8 cellular contexts compared by ENCODE assay signal in genomic region chr9:126985870-126986498, GRCh38.
DNase-seq lines count a peak whose midpoint lies in the region; ATAC-seq and TF ChIP-seq lines count a peak whose summit lies in the region.

No MANE protein-coding gene starts in this region.

- no peak overlapping the region for H3K4me3 ChIP-seq in Loucy (ENCODE audit: low read length, poor library complexity, severe bottlenecking)
- no peak overlapping the region for H3K4me3 ChIP-seq in adrenal gland

- H4K20me1 ChIP-seq in Loucy (ENCODE audit: insufficient read depth, low read length, poor library complexity, severe bottlenecking): peaks cover 28% of the 10 kb centered on the region

- peak overlapping the region; percentile 54 for H3K4me2 ChIP-seq in Loucy (ENCODE audit: low read depth, low read length, poor library complexity, severe bottlenecking)

- no peaks in the 10 kb centered on the region for H3K79me2 ChIP-seq in Loucy (ENCODE audit: insufficient read depth, low read length)

- no peaks in the 10 kb centered on the region for H3F3A ChIP-seq in Loucy (ENCODE audit: low read depth)

- H3K4me1 ChIP-seq in Loucy (ENCODE audit: insufficient read depth, low read length, poor library complexity, severe bottlenecking) (peaks cover 11% of the 10 kb centered on the region), adrenal gland (replicated peaks in 1 of 2) (peaks cover 0 to 22% of the 10 kb centered on the region in 2 donors)

- peak; percentile 25; the same call in 1 of the 2 replicates for TF ChIP-seq CTCF in Loucy (conservative IDR thresholded peaks at IDR 0.05; ENCODE audit: low read length)
- no peak for TF ChIP-seq CTCF in adrenal gland (IDR thresholded peaks at IDR 0.05)

- peaks cover 13% of the 10 kb centered on the region for H3K9me3 Mint-ChIP-seq in T-helper 2 cell treated with Interferon-gamma antibody and Interleukin-4, amounts not matched to agents 5 μg/mL and 100 μg/mL, for 36 hours

- H3K9me3 ChIP-seq in Loucy (ENCODE audit: insufficient read depth, low read depth, low read length) (no peaks in the 10 kb centered on the region), adrenal gland (replicated peaks in 1 of 3) (no peaks in the 10 kb centered on the region)

- H3K4me3 Mint-ChIP-seq in T-helper 2 cell treated with Interferon-gamma antibody and Interleukin-4, amounts not matched to agents 5 μg/mL and 100 μg/mL, for 36 hours: peak overlapping the region; percentile 73

- H2AFZ ChIP-seq in Loucy (ENCODE audit: low read length): no peak overlapping the region

- H3K9ac ChIP-seq in Loucy (ENCODE audit: low read depth, low read length, poor library complexity, severe bottlenecking): no peak overlapping the region

- no peaks in the 10 kb centered on the region for H3K9me2 ChIP-seq in Loucy (replicated peaks; ENCODE audit: low read depth, low read length)

- intact Hi-C loops in adrenal gland (cut with DNase I): no loop called here
- intact Hi-C loops in left colon (cut with DNase I, micrococcal nuclease): no loop called here

- H3K36me3 ChIP-seq in Loucy (ENCODE audit: insufficient read depth, low read length): no peaks in the 10 kb centered on the region
- H3K36me3 ChIP-seq in adrenal gland (replicated peaks in 1 of 2): no peaks in the 10 kb centered on the region

- TF ChIP-seq POLR2A in adrenal gland (IDR thresholded peaks at IDR 0.05): no peak

- DNase-seq in AG20443 (ENCODE audit: low spot score) (peak; percentile 66), adrenal gland (peak in 6 of 7 donors; percentile 29 to 78 (median 58)), left colon (peak; percentile 83 to 84), NCI-H1436 (lab: John Stamatoyannopoulos, UW) (no peak)
- peak; percentile 85 for DNase-seq in T-helper 2 cell treated with Interferon-gamma antibody and Interleukin-4, amounts not matched to agents 5 μg/mL and 100 μg/mL, for 36 hours (ENCODE audit: low spot score)
- DNase-seq in stimulated activated CD8-positive, alpha-beta memory T cell treated with anti-CD3 and anti-CD28 coated beads, Interleukin-4, amount 100 ng/mL, for 24 hours (ENCODE audit: low read depth): peak; percentile 69

- peaks cover 20% of the 10 kb centered on the region for H3K36me3 Mint-ChIP-seq in T-helper 2 cell treated with Interferon-gamma antibody and Interleukin-4, amounts not matched to agents 5 μg/mL and 100 μg/mL, for 36 hours (ENCODE audit: low read depth)

- ATAC-seq in GM19395 (IDR thresholded peaks at IDR 0.05; ENCODE audit: unreplicated experiment): peak; percentile 56
- peak; percentile 91 for ATAC-seq in left colon

- peak overlapping the region; percentile 95 for H3K27ac Mint-ChIP-seq in T-helper 2 cell treated with Interferon-gamma antibody and Interleukin-4, amounts not matched to agents 5 μg/mL and 100 μg/mL, for 36 hours

- peaks cover 58% of the 10 kb centered on the region for H3K4me1 Mint-ChIP-seq in T-helper 2 cell treated with Interferon-gamma antibody and Interleukin-4, amounts not matched to agents 5 μg/mL and 100 μg/mL, for 36 hours (ENCODE audit: low read depth)

- peak overlapping the region in 1 of 5 donors; percentile 61 for H3K27ac ChIP-seq in adrenal gland

- H3K27me3 Mint-ChIP-seq in T-helper 2 cell treated with Interferon-gamma antibody and Interleukin-4, amounts not matched to agents 5 μg/mL and 100 μg/mL, for 36 hours (ENCODE audit: low read depth): peaks cover 79% of the 10 kb centered on the region

- peaks cover 88% of the 10 kb centered on the region for H3K27me3 ChIP-seq in Loucy (ENCODE audit: insufficient read depth, low read length, poor library complexity, severe bottlenecking)
- H3K27me3 ChIP-seq in adrenal gland: no peaks in the 10 kb centered on the region

- WGBS in adrenal gland, 4 donors: 60 to 77% (median 70%) methylated on average over 7 of the region's 7 CpGs
